Comparison of ENCODE assay signal across 1 cellular context in genomic region chr3:11195201-11195600, GRCh38.
TF ChIP-seq lines count a peak whose summit lies in the region.

No MANE protein-coding gene starts in this region.

TF ChIP-seq in IMR-90, 13 proteins besides CTCF, POLR2A, EP300 and RAD21 (continued from another document):
- TF ChIP-seq ELK1 (IDR thresholded peaks at IDR 0.05; ENCODE audit: borderline replicate concordance, low read depth, low read length) = no peak
- no peak for TF ChIP-seq USF2 (IDR thresholded peaks at IDR 0.05; ENCODE audit: low read depth, low read length)
- no peak for TF ChIP-seq SMC3 (IDR thresholded peaks at IDR 0.05; ENCODE audit: low read depth, low read length)
- no peak for TF ChIP-seq CEBPB (IDR thresholded peaks at IDR 0.05; ENCODE audit: low read depth, low read length)
